In genomic region chr15:89616228-89616627, GRCh38 we compare ENCODE assay signal across 29 cellular contexts.
"Had no signal": no experiment of that assay in that cellular context is flagged by ENCODE, and none has a peak within 500 bp of the region (broad histone marks: within the 10 kb centered on the region; RNA-seq: fewer than 3 reads in every experiment).

No MANE protein-coding gene starts in this region.

- H3K9ac ChIP-seq: neural progenitor cell, parathyroid adenoma had no signal

- H3K36me3 ChIP-seq: ovary, suprapubic skin, tibial artery, upper lobe of left lung, vagina had no signal

- H3K79me2 ChIP-seq: parathyroid adenoma had no signal

- FAIRE-seq: urothelium cell line had no signal

- H3K9me3 ChIP-seq: ovary, suprapubic skin, testis, vagina had no signal

- H3K4me3 ChIP-seq: neural progenitor cell, ovary, psoas muscle, skin epidermis, smooth muscle cell, spleen, suprapubic skin, testis, tibial artery, transverse colon, upper lobe of left lung, vagina had no signal

- ATAC-seq: natural killer cell; psoas muscle; right cardiac atrium; sciatic nerve; stimulated activated memory B cell treated with anti-CD40 and anti-IgM and Interleukin-4, amounts not matched to agents 10 μg/mL and 1 μg/mL and 100 μg/mL, for 72 hours; stimulated activated naive CD8-positive, alpha-beta T cell treated with anti-CD3 and anti-CD28 coated beads, Interleukin-15, amount 100 ng/mL, for 72 hours; stimulated activated naive CD8-positive, alpha-beta T cell treated with anti-CD3 and anti-CD28 coated beads, Interleukin-15, Interleukin-2, amounts not matched to agents 100 U/mL and 50 U/mL, for 24 hours had no signal

- H3K4me2 ChIP-seq: neural progenitor cell, smooth muscle cell had no signal

- DNase-seq: natural killer cell; occipital lobe; ovary; posterior cingulate gyrus; psoas muscle; right cardiac atrium; spleen; stimulated activated CD4-positive, alpha-beta T cell treated with anti-CD3 and anti-CD28 coated beads, Interleukin-12 subunit alpha, Interleukin-12 subunit beta, amount 100 ng/mL, for 4 hours; stimulated activated CD4-positive, alpha-beta T cell treated with anti-CD3 and anti-CD28 coated beads, Interleukin-1b, Interleukin-23, amount 100 ng/mL, for 48 hours; stimulated activated CD4-positive, alpha-beta T cell treated with anti-CD3 and anti-CD28 coated beads, Interleukin-4, amount 100 ng/mL, for 1 hour; stimulated activated CD4-positive, alpha-beta T cell treated with anti-CD3 and anti-CD28 coated beads, Interleukin-4, amount 100 ng/mL, for 4 hours; stimulated activated CD8-positive, alpha-beta memory T cell treated with anti-CD3 and anti-CD28 coated beads, Interleukin-4, amount 100 ng/mL, for 48 hours; stimulated activated naive CD4-positive, alpha-beta T cell; stimulated activated naive CD8-positive, alpha-beta T cell treated with anti-CD3 and anti-CD28 coated beads, Interleukin-15, amount 100 ng/mL, for 72 hours; stimulated activated naive CD8-positive, alpha-beta T cell treated with anti-CD3 and anti-CD28 coated beads, Interleukin-15, Interleukin-2, amounts not matched to agents 100 U/mL and 50 U/mL, for 24 hours; substantia nigra; testis; tibial artery; transverse colon; upper lobe of left lung had no signal

- H3K4me1 ChIP-seq: neural progenitor cell, parathyroid adenoma, psoas muscle, spleen, suprapubic skin, testis, tibial artery, transverse colon, upper lobe of left lung, vagina had no signal

- H3K27ac ChIP-seq: neural progenitor cell, ovary, parathyroid adenoma, psoas muscle, skin epidermis, spleen, suprapubic skin, testis, tibial artery, transverse colon, upper lobe of left lung, vagina had no signal

- H2AFZ ChIP-seq: neural progenitor cell, parathyroid adenoma had no signal

- H3K27me3 ChIP-seq: neural progenitor cell, ovary, spleen, suprapubic skin, testis, tibial artery, transverse colon, upper lobe of left lung, vagina had no signal
